Comparison of ENCODE assay signal across 18 cellular contexts in genomic region chr16:49674990-49675389, GRCh38.
DNase-seq lines count a peak whose midpoint lies in the region; FAIRE-seq and TF ChIP-seq lines count a peak whose summit lies in the region.
"Had no signal": no experiment of that assay in that cellular context is flagged by ENCODE, and none has a peak within 500 bp of the region (broad histone marks: within the 10 kb centered on the region; RNA-seq: fewer than 3 reads in every experiment).

No MANE protein-coding gene starts in this region.

- H3F3A ChIP-seq in neural progenitor cell (ENCODE audit: low read depth), result peaks cover 4% of the 10 kb centered on the region

- peaks cover 0 to 30% (median 8%) of the 10 kb centered on the region in 11 experiments; a peak in 10 of 22 replicates for H4K20me1 ChIP-seq in BLaER1 treated with 17β-estradiol and CSF1 and Interleukin-3, amounts not matched to agents 10 nM and 100 nM
- peaks cover 0 to 5% of the 10 kb centered on the region in 2 experiments for H4K20me1 ChIP-seq in H1 (replicated peaks in 1 of 2; ENCODE audit: control insufficient read depth in 1 of 2, insufficient read depth in 2 of 2, low read length in 2 of 2)
- peaks cover 31% of the 10 kb centered on the region for H4K20me1 ChIP-seq in neural progenitor cell (ENCODE audit: low read depth)

- no peak for TF ChIP-seq POLR2A in H1 (IDR thresholded peaks at IDR 0.05; ENCODE audit: control extremely low read depth in 1 of 2, low read depth in 2 of 2, low read length in 2 of 2)

- H2AFZ ChIP-seq in H1 (ENCODE audit: low read length) (no peak overlapping the region), neural progenitor cell (replicated peaks) (no peak overlapping the region)

- no peak for TF ChIP-seq RAD21 in H1 (IDR thresholded peaks at IDR 0.05 in 1 of 2, conservative IDR thresholded peaks at IDR 0.05 in 1 of 2; ENCODE audit: low read depth in 2 of 2, low read length in 2 of 2)

- in situ Hi-C loops in HAP-1 (cut with MboI; ENCODE audit: low sequenced_read_pairs), result no loop called here

- peaks cover under 1% of the 10 kb centered on the region for H3K9me3 Mint-ChIP-seq in neural progenitor cell
- H3K9me3 Mint-ChIP-seq: CD4-positive, alpha-beta memory T cell had no signal

- FAIRE-seq in H1 (lab: Jason Lieb, UNC), result no peak
- FAIRE-seq: GM12878, GM19239, HTR-8/SVneo had no signal

- peaks cover 10 to 14% (median 12%) of the 10 kb centered on the region in 11 experiments for H3K9me3 ChIP-seq in BLaER1 treated with 17β-estradiol and CSF1 and Interleukin-3, amounts not matched to agents 10 nM and 100 nM (replicated peaks in 1 of 11)
- H3K9me3 ChIP-seq in SJCRH30 (replicated peaks) (no peaks in the 10 kb centered on the region; the same call in 1 of the 2 replicates), H1 (ENCODE audit: insufficient read depth in 2 of 2, low read depth in 1 of 2, low read length in 1 of 2) (no peaks in the 10 kb centered on the region), neural progenitor cell (ENCODE audit: low read depth) (no peaks in the 10 kb centered on the region), HAP-1 (no peaks in the 10 kb centered on the region)
- H3K9me3 ChIP-seq: BE2C had no signal

- H3K4me3 ChIP-seq in BLaER1 treated with 17β-estradiol and CSF1 and Interleukin-3, amounts not matched to agents 10 nM and 100 nM, result no peak overlapping the region
- H3K4me3 ChIP-seq in SJCRH30 (no peak overlapping the region; the same call in 1 of the 2 replicates), H1 (ENCODE audit: extremely low read depth in 1 of 4, insufficient read depth in 2 of 4, low read depth in 3 of 4, low read length in 4 of 4) (no peak overlapping the region), neural progenitor cell (no peak overlapping the region), HAP-1 (no peak overlapping the region)
- H3K4me3 ChIP-seq: GM12878 had no signal

- H3K36me3 ChIP-seq in BLaER1 treated with 17β-estradiol and CSF1 and Interleukin-3, amounts not matched to agents 10 nM and 100 nM, result peaks cover under 1 to 10% (median 5%) of the 10 kb centered on the region in 11 experiments; a peak in 14 of 22 replicates
- H3K36me3 ChIP-seq in SJCRH30 (no peaks in the 10 kb centered on the region), H1 (ENCODE audit: control insufficient read depth in 2 of 4, insufficient read depth in 4 of 4, low read length in 3 of 4) (no peaks in the 10 kb centered on the region), neural progenitor cell (no peaks in the 10 kb centered on the region), HAP-1 (replicated peaks) (no peaks in the 10 kb centered on the region)
- H3K36me3 ChIP-seq: BE2C had no signal

- no peak overlapping the region for H3K56ac ChIP-seq in H1 (replicated peaks; ENCODE audit: insufficient read length, low read depth, low read length)

- H3K23ac ChIP-seq in H1 (ENCODE audit: insufficient read length), result no peak overlapping the region

- H2BK15ac ChIP-seq in H1 (ENCODE audit: low read length), result 0 out of 2 replicates have a peak overlapping the region, but pooled peaks have one; percentile 37

- no peak for TF ChIP-seq CTCF in H1 (IDR thresholded peaks at IDR 0.05; ENCODE audit: control extremely low read depth in 1 of 3, insufficient read depth in 1 of 3, low read depth in 1 of 3, low read length in 3 of 3)
- TF ChIP-seq CTCF in neural progenitor cell (IDR thresholded peaks at IDR 0.05), result no peak

- peak overlapping the region; percentile 23; the same call in 1 of the 2 replicates for H4K8ac ChIP-seq in H1 (ENCODE audit: extremely low read depth, insufficient read depth, low read length)

- no peak overlapping the region for H3K27ac ChIP-seq in BLaER1 treated with 17β-estradiol and CSF1 and Interleukin-3, amounts not matched to agents 10 nM and 100 nM
- H3K27ac ChIP-seq in SJCRH30, result peak overlapping the region; percentile 78
- H3K27ac ChIP-seq in H1 (ENCODE audit: low read depth, low read length), result no peak overlapping the region
- no peak overlapping the region for H3K27ac ChIP-seq in neural progenitor cell

- 90% methylated on average over 3 of the region's 3 CpGs; no CpG with 5 or more reads in 1 of the 2 experiments for WGBS in H1 (ENCODE audit: extremely low coverage in 1 of 2, insufficient coverage in 1 of 2, insufficient read length in 1 of 2, insufficient replicate concordance in 2 of 2, low coverage in 1 of 2, low lambda C conversion rate in 2 of 2, missing lambda C conversion rate in 1 of 2), 2 experiments

- H3K79me2 ChIP-seq in H1 (ENCODE audit: control insufficient read depth in 1 of 2, insufficient read depth in 2 of 2, low read length in 2 of 2) (peaks cover 0 to 4% of the 10 kb centered on the region in 2 experiments; a peak in 1 of 4 replicates), neural progenitor cell (ENCODE audit: low read depth) (peaks cover 18% of the 10 kb centered on the region)

- H3K4me1 Mint-ChIP-seq in neural progenitor cell, result peaks cover 50% of the 10 kb centered on the region
- H3K4me1 Mint-ChIP-seq: CD14-positive monocyte; CD4-positive, alpha-beta memory T cell; IgD-negative memory B cell had no signal

- H3K79me1 ChIP-seq in H1 (ENCODE audit: low read depth, low read length), result peaks cover 8% of the 10 kb centered on the region

- no peak overlapping the region; the same call in 1 of the 2 replicates for H2BK5ac ChIP-seq in H1 (ENCODE audit: low read depth, low read length)

- no peaks in the 10 kb centered on the region for H3K23me2 ChIP-seq in H1 (ENCODE audit: low read depth, low read length)

- no peak overlapping the region for H4K5ac ChIP-seq in H1 (ENCODE audit: insufficient read length, low read depth, low read length)

- H3K27me3 ChIP-seq in BLaER1 treated with 17β-estradiol and CSF1 and Interleukin-3, amounts not matched to agents 10 nM and 100 nM, result no peaks in the 10 kb centered on the region
- H3K27me3 ChIP-seq in SJCRH30 (no peaks in the 10 kb centered on the region), H1 (replicated peaks in 1 of 4; ENCODE audit: control insufficient read depth in 3 of 4, extremely low read depth in 1 of 4, insufficient read depth in 3 of 4, low read length in 3 of 4) (no peaks in the 10 kb centered on the region), neural progenitor cell (no peaks in the 10 kb centered on the region), HAP-1 (ENCODE audit: low read depth) (no peaks in the 10 kb centered on the region)
- H3K27me3 ChIP-seq: BE2C had no signal

- H3K14ac ChIP-seq in H1 (ENCODE audit: insufficient read length), result no peak overlapping the region

- peaks cover 0 to 37% (median 27%) of the 10 kb centered on the region in 10 experiments; a peak in 16 of 20 replicates for H3K4me1 ChIP-seq in BLaER1 treated with 17β-estradiol and CSF1 and Interleukin-3, amounts not matched to agents 10 nM and 100 nM
- H3K4me1 ChIP-seq in SJCRH30 (peaks cover 16% of the 10 kb centered on the region), H1 (replicated peaks in 1 of 4; ENCODE audit: control insufficient read depth in 3 of 4, insufficient read depth in 4 of 4, low read length in 3 of 4) (no peaks in the 10 kb centered on the region), neural progenitor cell (peaks cover 5% of the 10 kb centered on the region), HAP-1 (no peaks in the 10 kb centered on the region)

- peaks cover 6% of the 10 kb centered on the region for H3K27me3 Mint-ChIP-seq in neural progenitor cell (ENCODE audit: insufficient read depth, low read depth)
- H3K27me3 Mint-ChIP-seq: CD4-positive, alpha-beta memory T cell had no signal

- no peak overlapping the region for H4K91ac ChIP-seq in H1 (replicated peaks; ENCODE audit: insufficient read length, low read length)

- no peak for TF ChIP-seq EP300 in H1 (IDR thresholded peaks at IDR 0.05; ENCODE audit: borderline replicate concordance in 1 of 2, low read depth in 2 of 2, low read length in 2 of 2)

- H2BK20ac ChIP-seq in H1 (ENCODE audit: low read length), result no peak overlapping the region

- H3K18ac ChIP-seq in H1 (ENCODE audit: extremely low read depth, low read length), result no peak overlapping the region

- 0 out of 2 replicates have a peak overlapping the region, but pooled peaks have one; percentile 7 for H2AK5ac ChIP-seq in H1 (ENCODE audit: low read depth, low read length)

- H3K9ac ChIP-seq in BLaER1 treated with 17β-estradiol and CSF1 and Interleukin-3, amounts not matched to agents 10 nM and 100 nM, result no peak overlapping the region
- H3K9ac ChIP-seq in H1 (replicated peaks in 1 of 4; ENCODE audit: extremely low read depth in 1 of 4, low read depth in 3 of 4, low read length in 3 of 4), result no peak overlapping the region
- no peak overlapping the region for H3K9ac ChIP-seq in neural progenitor cell

- DNase-seq in SJCRH30, result no peak
- no peak for DNase-seq in H1 (ENCODE audit: low read depth in 1 of 2, low spot score in 2 of 2)
- DNase-seq in neural progenitor cell (ENCODE audit: low spot score), result no peak
- DNase-seq in COR-L47 (lab: John Stamatoyannopoulos, UW), result no peak
- no peak for DNase-seq in HAP-1 (ENCODE audit: low spot score in 2 of 2)
- no peak for DNase-seq in NCI-H2227 (lab: John Stamatoyannopoulos, UW; ENCODE audit: unreplicated experiment)
- DNase-seq: ACHN; BE2C; CD4-positive, alpha-beta memory T cell; DMS53; DND-41; KG1 had no signal

- H2BK120ac ChIP-seq in H1 (replicated peaks; ENCODE audit: low read depth, low read length), result no peak overlapping the region

- no peak overlapping the region for H3K4ac ChIP-seq in H1 (replicated peaks; ENCODE audit: insufficient read length, low read depth, low read length)

- H2BK12ac ChIP-seq in H1 (ENCODE audit: low read depth, low read length), result 0 out of 2 replicates have a peak overlapping the region, but pooled peaks have one; percentile 27

- no peak overlapping the region for H3K4me3 Mint-ChIP-seq in neural progenitor cell
- H3K4me3 Mint-ChIP-seq: CD14-positive monocyte; CD4-positive, alpha-beta memory T cell; IgD-negative memory B cell had no signal

- peak overlapping the region in 9 of 11 experiments; percentile 29 to 78 (median 62); a peak in 17 of 22 replicates for H3K4me2 ChIP-seq in BLaER1 treated with 17β-estradiol and CSF1 and Interleukin-3, amounts not matched to agents 10 nM and 100 nM
- H3K4me2 ChIP-seq in H1 (ENCODE audit: insufficient read depth in 1 of 2, low read depth in 2 of 2, low read length in 2 of 2) (no peak overlapping the region), neural progenitor cell (no peak overlapping the region)

- POLR2A ChIA-PET in H1 (lab: Charles Lee; ENCODE audit: partially characterized antibody), result no interaction called here

- peak overlapping the region; percentile 78 for H3K27ac Mint-ChIP-seq in neural progenitor cell
- H3K27ac Mint-ChIP-seq: CD14-positive monocyte; CD4-positive, alpha-beta memory T cell had no signal

- H3K36me3 Mint-ChIP-seq in neural progenitor cell, result peaks cover 21% of the 10 kb centered on the region
- H3K36me3 Mint-ChIP-seq: CD14-positive monocyte; CD4-positive, alpha-beta memory T cell; IgD-negative memory B cell had no signal

- CTCF ChIA-PET in H1 (lab: Charles Lee; ENCODE audit: partially characterized antibody), result interaction anchor here (0.9 to 1.3 kb wide), 2 partner anchors 8 to 10 kb away, joined by 3 read pairs; no protein-coding TSS in a partner anchor

TF ChIP-seq in H1, 55 proteins besides CTCF, POLR2A, EP300 and RAD21 (continues in another document):
- TF ChIP-seq SIN3A (conservative IDR thresholded peaks at IDR 0.05 in 1 of 2, IDR thresholded peaks at IDR 0.05 in 1 of 2; ENCODE audit: low read depth in 1 of 2, low read length in 2 of 2), result no peak
- no peak for TF ChIP-seq JUND (IDR thresholded peaks at IDR 0.05; ENCODE audit: low read length)
- no peak for TF ChIP-seq SRF (IDR thresholded peaks at IDR 0.05; ENCODE audit: low read depth, low read length)
- no peak for TF ChIP-seq SP1 (IDR thresholded peaks at IDR 0.05; ENCODE audit: low read depth, low read length)

Comparison
In these comparisons a context has a peak if more than half of its experiments do, and no peak if none do; other contexts are left out.
1. H3K4me2 ChIP-seq: peak in BLaER1 treated with 17β-estradiol and CSF1 and Interleukin-3, amounts not matched to agents 10 nM and 100 nM (9 of 11); none in H1 (0 of 2) and neural progenitor cell (single experiment).